23 cellular contexts compared by ENCODE assay signal in genomic region chr17:31731119-31731518, GRCh38.
"Had no signal": no experiment of that assay in that cellular context is flagged by ENCODE, and none has a peak within 500 bp of the region (broad histone marks: within the 10 kb centered on the region; RNA-seq: fewer than 3 reads in every experiment).

No MANE protein-coding gene starts in this region.

- H3K27ac Mint-ChIP-seq: dendritic cell treated with granulocyte-macrophage colony-stimulating factor and Interleukin-4, amounts not matched to agents 40 ng/mL and 50 ng/mL, for 4 days; effector memory CD8-positive, alpha-beta T cell; immature natural killer cell; naive thymus-derived CD4-positive, alpha-beta T cell; nephron progenitor cell; stimulated activated memory B cell treated with anti-CD40 and anti-IgM and Interleukin-4, amounts not matched to agents 10 μg/mL and 1 μg/mL and 100 μg/mL, for 72 hours; stimulated activated naive CD8-positive, alpha-beta T cell treated with anti-CD3 and anti-CD28 coated beads, Interleukin-15, Interleukin-2, amounts not matched to agents 100 ng/mL and 50 ng/mL, for 24 hours; type B pancreatic cell had no signal

- H3K36me3 Mint-ChIP-seq: immature natural killer cell; stimulated activated memory B cell treated with anti-CD40 and anti-IgM and Interleukin-4, amounts not matched to agents 10 μg/mL and 1 μg/mL and 100 μg/mL, for 72 hours; type B pancreatic cell had no signal

- H3K36me3 ChIP-seq: esophagus muscularis mucosa, gastrocnemius medialis, left lung, right lobe of liver, spleen had no signal

- H3K27me3 ChIP-seq: esophagus muscularis mucosa, gastrocnemius medialis, left lung, right lobe of liver, spleen, testis had no signal

- H3K9me3 Mint-ChIP-seq: effector memory CD8-positive, alpha-beta T cell; immature natural killer cell; nephron progenitor cell; stimulated activated naive CD8-positive, alpha-beta T cell treated with anti-CD3 and anti-CD28 coated beads, Interleukin-15, Interleukin-2, amounts not matched to agents 100 ng/mL and 50 ng/mL, for 24 hours; type B pancreatic cell had no signal

- DNase-seq: effector memory CD8-positive, alpha-beta T cell; gastrocnemius medialis; glutamatergic neuron; immature natural killer cell; left lung; mesendoderm; naive thymus-derived CD4-positive, alpha-beta T cell; nephron progenitor cell; psoas muscle; retina; right lobe of liver; spleen; stimulated activated CD4-positive, alpha-beta T cell treated with anti-CD3 and anti-CD28 coated beads, Interleukin-15, amount 100 ng/mL, for 24 hours; stimulated activated CD4-positive, alpha-beta T cell treated with anti-CD3 and anti-CD28 coated beads, Interleukin-1b, Interleukin-23, amount 100 ng/mL, for 48 hours; stimulated activated CD4-positive, alpha-beta T cell treated with anti-CD3 and anti-CD28 coated beads, Interleukin-4, amount 100 ng/mL, for 24 hours had no signal

- ATAC-seq: effector memory CD8-positive, alpha-beta T cell; gastrocnemius medialis; left lung; naive thymus-derived CD4-positive, alpha-beta T cell; psoas muscle; right lobe of liver; stimulated activated memory B cell treated with anti-CD40 and anti-IgM and Interleukin-4, amounts not matched to agents 10 μg/mL and 1 μg/mL and 100 μg/mL, for 72 hours had no signal

- H3K27ac ChIP-seq: epithelial cell of prostate, esophagus muscularis mucosa, gastrocnemius medialis, left lung, psoas muscle, right lobe of liver, spleen, testis had no signal

- H3K4me1 ChIP-seq: gastrocnemius medialis, left lung, psoas muscle, right lobe of liver, testis had no signal

- H3K4me1 Mint-ChIP-seq: immature natural killer cell; naive thymus-derived CD4-positive, alpha-beta T cell; stimulated activated memory B cell treated with anti-CD40 and anti-IgM and Interleukin-4, amounts not matched to agents 10 μg/mL and 1 μg/mL and 100 μg/mL, for 72 hours had no signal

- H3K4me3 ChIP-seq: esophagus muscularis mucosa, gastrocnemius medialis, left lung, lung, psoas muscle, right lobe of liver, spleen, testis had no signal

- H3K9me3 ChIP-seq: esophagus muscularis mucosa, gastrocnemius medialis, left lung, psoas muscle, right lobe of liver, testis had no signal

- H3K4me3 Mint-ChIP-seq: dendritic cell treated with granulocyte-macrophage colony-stimulating factor and Interleukin-4, amounts not matched to agents 40 ng/mL and 50 ng/mL, for 4 days; effector memory CD8-positive, alpha-beta T cell; immature natural killer cell; naive thymus-derived CD4-positive, alpha-beta T cell; nephron progenitor cell; stimulated activated memory B cell treated with anti-CD40 and anti-IgM and Interleukin-4, amounts not matched to agents 10 μg/mL and 1 μg/mL and 100 μg/mL, for 72 hours; stimulated activated naive CD8-positive, alpha-beta T cell treated with anti-CD3 and anti-CD28 coated beads, Interleukin-15, Interleukin-2, amounts not matched to agents 100 ng/mL and 50 ng/mL, for 24 hours; type B pancreatic cell had no signal
